In the genomic region with DNA sequence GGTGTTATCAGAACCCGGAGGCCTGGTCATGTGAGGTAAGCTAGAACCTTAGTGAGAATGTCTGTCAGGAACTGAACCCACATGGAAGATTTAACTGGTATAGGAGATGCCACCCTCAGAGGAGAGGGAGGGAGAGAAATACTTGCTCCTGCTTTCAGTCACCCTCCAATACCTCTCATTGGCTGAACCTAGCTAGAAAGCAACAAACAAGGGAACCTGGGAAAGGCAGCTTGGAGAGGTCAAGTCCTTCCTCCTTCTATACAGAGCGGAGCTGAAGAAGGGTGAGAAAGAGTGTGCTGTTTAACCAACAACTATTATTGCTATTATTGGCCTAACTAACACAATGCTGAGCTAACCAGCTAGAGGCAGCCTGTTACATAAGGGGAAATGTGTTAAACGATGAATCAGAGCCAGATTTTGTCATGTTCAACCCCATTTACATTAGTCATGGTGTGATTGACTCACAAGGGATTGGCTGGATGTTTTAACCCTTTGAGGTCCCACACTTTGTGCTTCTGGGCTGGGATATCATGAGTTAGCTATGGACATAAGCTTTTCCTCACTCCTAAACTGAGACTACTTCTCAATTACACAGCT, we compare ENCODE assay signal across 12 cellular contexts.
DNase-seq lines count a peak whose midpoint lies in the region; ATAC-seq and TF ChIP-seq lines count a peak whose summit lies in the region.
"Had no signal": no experiment of that assay in that cellular context is flagged by ENCODE, and none has a peak within 500 bp of the region (broad histone marks: within the 10 kb centered on the region; RNA-seq: fewer than 3 reads in every experiment).

No MANE protein-coding gene starts in this region.

- no peak overlapping the region for H2BK15ac ChIP-seq in H9 (ENCODE audit: low read depth, low read length)

- no peaks in the 10 kb centered on the region for H3K27me3 ChIP-seq in H9 (ENCODE audit: insufficient read depth, low read length)

- no peak overlapping the region for H2AK5ac ChIP-seq in H9 (ENCODE audit: insufficient read length, low read length)

- peaks cover 5 to 7% of the 10 kb centered on the region in 2 experiments; a peak in 2 of 4 replicates for H3K4me1 Mint-ChIP-seq in H9
- H3K4me1 Mint-ChIP-seq: activated B cell treated with CpG ODN at 0.5 μM for 24 hours; stimulated activated memory B cell treated with anti-CD40 and anti-IgM and Interleukin-4, amounts not matched to agents 10 μg/mL and 1 μg/mL and 100 μg/mL, for 72 hours had no signal

- no peak overlapping the region for H4K5ac ChIP-seq in H9 (ENCODE audit: insufficient read length, low read depth, low read length)

- H3K79me1 ChIP-seq in H9 (ENCODE audit: insufficient read depth, low read depth, low read length, poor library complexity, severe bottlenecking): no peaks in the 10 kb centered on the region

- no peak overlapping the region for H3K4ac ChIP-seq in H9 (ENCODE audit: low read depth, low read length)

- H3K79me2 ChIP-seq in H9 (ENCODE audit: insufficient read depth, low read length): no peaks in the 10 kb centered on the region

- H3K4me1 ChIP-seq in H9 (ENCODE audit: insufficient read depth, low read length): no peaks in the 10 kb centered on the region

- no peak overlapping the region for H3K9ac ChIP-seq in H9 (ENCODE audit: extremely low read depth, insufficient read length, low read length)

- no peaks in the 10 kb centered on the region for H4K20me1 ChIP-seq in H9 (ENCODE audit: control insufficient read depth, insufficient read depth, insufficient read length)

- H2BK20ac ChIP-seq in H9 (ENCODE audit: low read depth, low read length, poor library complexity, severe bottlenecking): no peak overlapping the region

- no CpG with 5 or more reads among the region's 3 CpGs for whole genome bisulfite sequencing in H9 (ENCODE audit: extremely low coverage, insufficient read length, low lambda C conversion rate)

- DNase-seq in ELR (ENCODE audit: low read depth): peak; percentile 90
- peak; percentile 58 for DNase-seq in NCI-H460 (ENCODE audit: extremely low read depth, low read depth)
- peak; percentile 90 for DNase-seq in epithelial cell of esophagus (ENCODE audit: low read depth)
- peak; percentile 74 for DNase-seq in non-pigmented ciliary epithelial cell (ENCODE audit: low read depth)
- DNase-seq in NCI-H1417 (lab: John Stamatoyannopoulos, UW): no peak
- no peak for DNase-seq in H9
- DNase-seq: activated B cell treated with CpG ODN at 0.5 μM for 24 hours, activated gamma-delta T cell, MM.1S had no signal

- peaks cover 0 to 46% of the 10 kb centered on the region in 2 experiments; a peak in 2 of 5 replicates for H3K9me3 Mint-ChIP-seq in H9
- H3K9me3 Mint-ChIP-seq: activated B cell treated with CpG ODN at 0.5 μM for 24 hours; memory B cell; stimulated activated memory B cell treated with anti-CD40 and anti-IgM and Interleukin-4, amounts not matched to agents 10 μg/mL and 1 μg/mL and 100 μg/mL, for 72 hours had no signal

- TF ChIP-seq CTCF in epithelial cell of esophagus (IDR thresholded peaks at IDR 0.05; ENCODE audit: insufficient read depth, low read depth, low read length, missing control alignments) (no peak), H9 (conservative IDR thresholded peaks at IDR 0.05) (no peak)

- ATAC-seq in HG02840 (IDR thresholded peaks at IDR 0.05; ENCODE audit: low FRiP score, unreplicated experiment): no peak
- ATAC-seq: stimulated activated memory B cell treated with anti-CD40 and anti-IgM and Interleukin-4, amounts not matched to agents 10 μg/mL and 1 μg/mL and 100 μg/mL, for 72 hours had no signal

- no peak overlapping the region for H3T11ph ChIP-seq in H9 (ENCODE audit: low read length)

- no peak overlapping the region for H3K27ac ChIP-seq in H9 (ENCODE audit: insufficient read length, low read depth, low read length)

- H3K4me3 ChIP-seq in epithelial cell of esophagus (ENCODE audit: low read length): no peak overlapping the region

- H3K23me2 ChIP-seq in H9 (ENCODE audit: insufficient read length, low read depth, low read length, poor library complexity, severe bottlenecking): no peaks in the 10 kb centered on the region

- H4K91ac ChIP-seq in H9 (ENCODE audit: insufficient read length, low read depth, low read length): no peak overlapping the region

- H3K23ac ChIP-seq in H9 (ENCODE audit: insufficient read length, low read depth, low read length): no peak overlapping the region

- H3K36me3 Mint-ChIP-seq in H9 (ENCODE audit: insufficient read depth in 1 of 3, low read depth in 3 of 3): peaks cover 0 to 4% (median 0%) of the 10 kb centered on the region in 3 experiments; a peak in 1 of 7 replicates
- H3K36me3 Mint-ChIP-seq: memory B cell; stimulated activated memory B cell treated with anti-CD40 and anti-IgM and Interleukin-4, amounts not matched to agents 10 μg/mL and 1 μg/mL and 100 μg/mL, for 72 hours had no signal

- no peak overlapping the region for H4K8ac ChIP-seq in H9 (replicated peaks; ENCODE audit: insufficient read length, low read depth, low read length)

- no peaks in the 10 kb centered on the region for H3K9me3 ChIP-seq in H9 (ENCODE audit: control insufficient read depth, low read depth, low read length)

- H3K56ac ChIP-seq in H9 (ENCODE audit: insufficient read length, low read depth, low read length): no peak overlapping the region

- no peak overlapping the region for H2AFZ ChIP-seq in H9 (ENCODE audit: low read length)

- H3K27ac Mint-ChIP-seq in H9: peak overlapping the region in 1 of 3 experiments; percentile 81; a peak in 1 of 7 replicates
- H3K27ac Mint-ChIP-seq: activated B cell treated with CpG ODN at 0.5 μM for 24 hours; memory B cell; stimulated activated memory B cell treated with anti-CD40 and anti-IgM and Interleukin-4, amounts not matched to agents 10 μg/mL and 1 μg/mL and 100 μg/mL, for 72 hours had no signal

- no peak overlapping the region for H3K14ac ChIP-seq in H9 (ENCODE audit: insufficient read depth, low read length)

- no peak overlapping the region for H2BK120ac ChIP-seq in H9 (ENCODE audit: low read depth, low read length, poor library complexity, severe bottlenecking)

- no peak overlapping the region for H3K4me3 Mint-ChIP-seq in H9
- H3K4me3 Mint-ChIP-seq: activated B cell treated with CpG ODN at 0.5 μM for 24 hours; memory B cell; stimulated activated memory B cell treated with anti-CD40 and anti-IgM and Interleukin-4, amounts not matched to agents 10 μg/mL and 1 μg/mL and 100 μg/mL, for 72 hours had no signal

- H2BK12ac ChIP-seq in H9 (ENCODE audit: insufficient read length, low read depth, low read length): no peak overlapping the region

- no peak overlapping the region for H3K4me2 ChIP-seq in H9 (ENCODE audit: insufficient read depth, insufficient read length, low read length)

- no peak overlapping the region for H2BK5ac ChIP-seq in H9 (ENCODE audit: insufficient read length, low read length)

- H3K18ac ChIP-seq in H9 (ENCODE audit: insufficient read length, low read depth, low read length): no peak overlapping the region

- H3K27me3 Mint-ChIP-seq in H9 (ENCODE audit: low read depth): peaks cover 2% of the 10 kb centered on the region
- H3K27me3 Mint-ChIP-seq: stimulated activated memory B cell treated with anti-CD40 and anti-IgM and Interleukin-4, amounts not matched to agents 10 μg/mL and 1 μg/mL and 100 μg/mL, for 72 hours had no signal

Comparison
In these comparisons a context has a peak if more than half of its experiments do, and no peak if none do; other contexts are left out.
1. DNase-seq: peak in ELR (single experiment), NCI-H460 (single experiment), epithelial cell of esophagus (single experiment) and non-pigmented ciliary epithelial cell (single experiment); none in NCI-H1417 (0 of 3) and H9 (single experiment).